19 cellular contexts compared by ENCODE assay signal in the genomic region with DNA sequence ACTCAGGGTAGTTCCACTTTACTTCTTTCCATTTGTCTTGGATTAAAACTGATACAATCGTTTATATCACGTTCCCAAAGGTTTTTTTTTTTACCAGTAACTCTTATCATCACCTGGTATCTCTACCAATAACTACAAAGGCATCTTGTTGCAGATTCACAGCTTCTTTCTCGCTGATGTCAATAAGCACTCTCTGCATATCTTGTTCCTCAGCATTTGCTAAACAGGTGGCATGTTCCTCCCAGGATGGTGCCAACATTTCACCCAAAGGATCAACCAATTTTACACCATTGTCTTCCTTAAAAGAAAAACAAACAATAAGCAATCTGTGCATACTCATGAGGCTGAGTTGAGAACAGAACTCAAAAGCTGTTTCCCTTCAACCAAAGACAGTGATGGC.
"Had no signal": no experiment of that assay in that cellular context is flagged by ENCODE, and none has a peak within 500 bp of the region (broad histone marks: within the 10 kb centered on the region; RNA-seq: fewer than 3 reads in every experiment).

No MANE protein-coding gene starts in this region.

- H3K4me3 ChIP-seq: SJSA1, SK-N-MC had no signal

- H3K27ac ChIP-seq: HL-60, SJSA1, SK-N-MC had no signal

- H3K9me3 ChIP-seq: SJSA1 had no signal

- H3K27me3 ChIP-seq: SJSA1 had no signal

- DNase-seq: KBM-7, MM.1S, NCI-H1092 treated with DMSO at 0.1 percent for 48 hours, NCI-H1436, NCI-H187, NCI-H2029, NCI-H2081 treated with DMSO at 0.1 percent for 48 hours, NCI-H2171, NCI-H226, NCI-H446, NCI-H510A, NCI-H524 treated with DMSO at 0.1 percent for 48 hours, NCI-H82, Right ventricle myocardium superior, RPMI8226, SIG-M5 had no signal
